8 cellular contexts compared by ENCODE assay signal in the genomic region with DNA sequence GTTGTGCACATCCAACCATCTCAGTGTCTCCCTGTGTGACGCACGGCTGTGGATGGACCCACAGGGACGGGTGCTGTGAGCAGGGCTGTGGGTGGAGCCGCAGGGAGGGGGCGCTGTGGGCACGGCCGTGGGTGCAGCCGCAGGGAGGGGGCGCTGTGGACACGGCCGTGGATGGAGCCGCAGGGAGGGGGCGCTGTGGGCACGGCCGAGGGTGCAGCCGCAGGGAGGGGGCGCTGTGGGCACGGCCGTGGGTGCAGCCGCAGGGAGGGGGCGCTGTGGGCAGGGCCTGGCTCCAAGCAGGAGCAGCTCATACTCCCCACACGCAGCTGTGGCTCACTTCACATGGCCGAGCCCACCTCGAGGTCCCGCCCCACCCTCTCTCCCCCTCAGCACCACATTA. TPM values are rescaled to one million over a fixed set of nuclear protein-coding genes. Genes with fewer than 3 reads are reported as not detected.
DNase-seq lines count a peak whose midpoint lies in the region; ATAC-seq lines count a peak whose summit lies in the region.

No MANE protein-coding gene starts in this region.

- peak; percentile 76 for DNase-seq in G401 (ENCODE audit: low spot score)
- peak; percentile 43 for DNase-seq in NCI-H1694 treated with DMSO at 0.1 percent for 48 hours (lab: John Stamatoyannopoulos, UW)
- peak; percentile 78 for DNase-seq in astrocyte of the hippocampus (ENCODE audit: low read depth, low spot score)
- peak; percentile 69 to 92 for DNase-seq in hippocampal formation (lab: John Stamatoyannopoulos, UW)
- peak; percentile 65 for DNase-seq in stimulated activated CD4-positive, alpha-beta T cell treated with anti-CD3 and anti-CD28 coated beads, Interleukin-1b, Interleukin-23, amount 100 ng/mL, for 48 hours
- DNase-seq in NCI-H2171 (lab: John Stamatoyannopoulos, UW) = no peak

- in situ Hi-C loops in G401 (cut with HindIII; ENCODE audit: low sequenced_read_pairs) = no loop called here

- ATAC-seq in GM19463 (IDR thresholded peaks at IDR 0.05; ENCODE audit: unreplicated experiment) (peak; percentile 40), GM19035 (IDR thresholded peaks at IDR 0.05; ENCODE audit: unreplicated experiment) (no peak)

RNA-seq across cellular contexts. Expression of gene MAPK11, which starts 6.0 kb away (rescaled TPM):
- total RNA-seq in G401 (2014; rRNA removed; shearing (Covaris generic)) = 21.3 and 21.5 TPM in 2 replicates

RNA-seq across cellular contexts. Expression of gene MAPK12, which starts 14.7 kb away (rescaled TPM):
- total RNA-seq in G401 (2014; rRNA removed; shearing (Covaris generic)) = 155 and 158 TPM in 2 replicates

RNA-seq across cellular contexts. Expression of gene HDAC10, which starts 25.1 kb away (rescaled TPM):
- total RNA-seq in G401 (2014; rRNA removed; shearing (Covaris generic)) = 6.1 and 28.5 TPM in 2 replicates

RNA-seq across cellular contexts. Expression of gene PLXNB2, which starts 31.3 kb away (rescaled TPM):
- total RNA-seq in G401 (2014; rRNA removed; shearing (Covaris generic)) = 93.4 and 100 TPM in 2 replicates

RNA-seq across cellular contexts. Expression of gene TUBGCP6, which starts 31.3 kb away (rescaled TPM):
- 15.1 and 17.0 TPM in 2 replicates for total RNA-seq in G401 (2014; rRNA removed; shearing (Covaris generic))
